10 cellular contexts compared by ENCODE assay signal in genomic region chr9:21031818-21032203, GRCh38. TPM values are rescaled to one million over a fixed set of nuclear protein-coding genes. Genes with fewer than 3 reads are reported as not detected.
A peak's percentile ranks its signal among the peaks of the same experiment; 100 is the strongest.
DNase-seq lines count a peak whose midpoint lies in the region; ATAC-seq and TF ChIP-seq lines count a peak whose summit lies in the region.
"Had no signal": no experiment of that assay in that cellular context is flagged by ENCODE, and none has a peak within 500 bp of the region (broad histone marks: within the 10 kb centered on the region; RNA-seq: fewer than 3 reads in every experiment).

No MANE protein-coding gene starts in this region.

- H3K9me3 Mint-ChIP-seq in activated CD4-positive, alpha-beta memory T cell treated with anti-CD3 and anti-CD28 coated beads for 36 hours, result no peaks in the 10 kb centered on the region

- H3K36me3 ChIP-seq in left ventricle myocardium inferior (no peaks in the 10 kb centered on the region), gastrocnemius medialis (no peaks in the 10 kb centered on the region)

- peak overlapping the region; percentile 66 for H3K27ac Mint-ChIP-seq in activated CD4-positive, alpha-beta memory T cell treated with anti-CD3 and anti-CD28 coated beads for 36 hours

- H3K27me3 ChIP-seq in left ventricle myocardium inferior (ENCODE audit: low read depth), result no peaks in the 10 kb centered on the region
- no peaks in the 10 kb centered on the region for H3K27me3 ChIP-seq in gastrocnemius medialis

- in situ Hi-C loops in gastrocnemius medialis (cut with MboI; ENCODE audit: low sequenced_read_pairs in 4 of 4), result no loop called here

- CTCF ChIA-PET in activated CD4-positive, alpha-beta memory T cell treated with anti-CD3 and anti-CD28 coated beads for 36 hours (lab: Charles Lee), result no interaction called here

- no peak for DNase-seq in GM12864 (ENCODE audit: low read depth)
- DNase-seq in activated CD4-positive, alpha-beta memory T cell treated with anti-CD3 and anti-CD28 coated beads for 36 hours, result no peak
- no peak for DNase-seq in left ventricle myocardium inferior
- DNase-seq in gastrocnemius medialis, result no peak
- no peak for DNase-seq in NCI-H187 treated with DMSO at 0.1 percent for 48 hours (lab: John Stamatoyannopoulos, UW)
- no peak for DNase-seq in SW480 (ENCODE audit: low spot score)
- DNase-seq in NCI-H187 (lab: John Stamatoyannopoulos, UW), result no peak
- no peak for DNase-seq in ureter (ENCODE audit: low spot score)

- POLR2A ChIA-PET in activated CD4-positive, alpha-beta memory T cell treated with anti-CD3 and anti-CD28 coated beads for 36 hours (lab: Charles Lee), result interaction anchor here (1.1 to 2.4 kb wide), 4 partner anchors 32 to 409 kb away, joined by 3 to 14 read pairs (median 7); partner anchors contain the start of gene MLLT3

- intact Hi-C loops in activated CD4-positive, alpha-beta memory T cell treated with anti-CD3 and anti-CD28 coated beads for 36 hours (cut with micrococcal nuclease), result loop anchor here (1.0 to 10.0 kb wide), 8 partner anchors 50 to 1055 kb away; partner anchors contain the start of gene KLHL9
- intact Hi-C loops in left ventricle myocardium inferior (cut with micrococcal nuclease), result no loop called here
- intact Hi-C loops in gastrocnemius medialis (cut with DNase I; ENCODE audit: low total_unique reads), result no loop called here

- H3K27ac ChIP-seq in left ventricle myocardium inferior (replicated peaks), result peak overlapping the region; percentile 68
- H3K27ac ChIP-seq in gastrocnemius medialis, result peak overlapping the region in 1 of 4 donors; percentile 54

- no peak for TF ChIP-seq POLR2A in gastrocnemius medialis (IDR thresholded peaks at IDR 0.05)

- H3K27me3 Mint-ChIP-seq in activated CD4-positive, alpha-beta memory T cell treated with anti-CD3 and anti-CD28 coated beads for 36 hours, result no peaks in the 10 kb centered on the region

- H3K4me1 ChIP-seq in left ventricle myocardium inferior (peaks cover 13% of the 10 kb centered on the region), gastrocnemius medialis (no peaks in the 10 kb centered on the region)

- H3K9me3 ChIP-seq in left ventricle myocardium inferior (replicated peaks) (no peaks in the 10 kb centered on the region), gastrocnemius medialis (no peaks in the 10 kb centered on the region)

- TF ChIP-seq CTCF in GM12864 (IDR thresholded peaks at IDR 0.05; ENCODE audit: low read depth, low read length, missing control alignments) (no peak), left ventricle myocardium inferior (IDR thresholded peaks at IDR 0.05; ENCODE audit: borderline replicate concordance) (no peak), gastrocnemius medialis (IDR thresholded peaks at IDR 0.05 in 4 of 5, conservative IDR thresholded peaks at IDR 0.05 in 1 of 5) (no peak)

- ATAC-seq in gastrocnemius medialis, result no peak

- H3K4me3 ChIP-seq in GM12864 (ENCODE audit: low read depth, low read length) (peak overlapping the region; percentile 58), left ventricle myocardium inferior (peak overlapping the region; percentile 68), gastrocnemius medialis (peak overlapping the region; percentile 44 to 55 (median 50))

- peaks cover 20% of the 10 kb centered on the region for H3K4me1 Mint-ChIP-seq in activated CD4-positive, alpha-beta memory T cell treated with anti-CD3 and anti-CD28 coated beads for 36 hours (ENCODE audit: low read depth)

- H3K36me3 Mint-ChIP-seq in activated CD4-positive, alpha-beta memory T cell treated with anti-CD3 and anti-CD28 coated beads for 36 hours, result peaks cover 4% of the 10 kb centered on the region

- H3K4me3 Mint-ChIP-seq in activated CD4-positive, alpha-beta memory T cell treated with anti-CD3 and anti-CD28 coated beads for 36 hours, result peak overlapping the region; percentile 60

RNA-seq across cellular contexts. Expression of gene HACD4, which starts 0.4 kb away (rescaled TPM):
- total RNA-seq in activated CD4-positive, alpha-beta memory T cell treated with anti-CD3 and anti-CD28 coated beads for 36 hours, result 1 to 10 TPM; 1.9 to 2.4 TPM
- 0.71 TPM for total RNA-seq in left ventricle myocardium inferior
- under 1 TPM; 0.15 to 0.71 (median 0.44) TPM for total RNA-seq in gastrocnemius medialis
- 4.1 TPM for total RNA-seq in ureter

RNA-seq across cellular contexts. Expression of gene IFNB1, which starts 45.9 kb away (rescaled TPM):
- 1 to 10 TPM in 1 of 2 experiments, under 1 TPM in 1; 0.26 to 1.7 TPM for total RNA-seq in activated CD4-positive, alpha-beta memory T cell treated with anti-CD3 and anti-CD28 coated beads for 36 hours
- not detected for total RNA-seq in left ventricle myocardium inferior
- total RNA-seq in gastrocnemius medialis, result not detected
- total RNA-seq in ureter, result not detected
- total RNA-seq: cerebellum, SK-MEL-5 had no signal
